Comparison of ENCODE assay signal across 1 cellular context in genomic region chr3:48765376-48765775, GRCh38.
TF ChIP-seq lines count a peak whose summit lies in the region.

No MANE protein-coding gene starts in this region.

TF ChIP-seq in SK-N-SH treated with all-trans-retinoic acid at 6 μM for 48 hours, 23 proteins besides CTCF, POLR2A, EP300 and RAD21 (continued from another document):
- TF ChIP-seq CSRNP3 (CRISPR knock-in tag; IDR thresholded peaks at IDR 0.05), result no peak
- no peak for TF ChIP-seq ZFP30 (CRISPR knock-in tag; IDR thresholded peaks at IDR 0.05)
